6 cellular contexts compared by ENCODE assay signal in genomic region chr20:25982701-25983100, GRCh38.
DNase-seq lines count a peak whose midpoint lies in the region; ATAC-seq lines count a peak whose summit lies in the region.
"Not testable (repeated sequence)": the region's sequence is repeated elsewhere in the genome, so short reads cannot be mapped to it uniquely, and the experiment has no call there.

No MANE protein-coding gene starts in this region.

- H3K27ac Mint-ChIP-seq in CD8-positive, alpha-beta memory T cell, result peak overlapping the region in 6 of 8 donors; percentile 25 to 88 (median 74)
- peak overlapping the region; percentile 3 for H3K27ac Mint-ChIP-seq in activated CD4-positive, alpha-beta memory T cell treated with anti-CD3 and anti-CD28 coated beads for 36 hours
- H3K27ac Mint-ChIP-seq in activated T-cell treated with anti-CD3 and anti-CD28 coated beads, Interleukin-2, amount 50 U/mL, for 72 hours, result peak overlapping the region; percentile 24
- H3K27ac Mint-ChIP-seq in immature natural killer cell, result peak overlapping the region; percentile 90 to 95 (median 91)
- H3K27ac Mint-ChIP-seq in stimulated activated effector memory CD8-positive, alpha-beta T cell treated with anti-CD3 and anti-CD28 coated beads, Interleukin-12 subunit alpha, Interleukin-12 subunit beta, amount 100 ng/mL, for 72 hours, result peak overlapping the region; percentile 26

- not testable (repeated sequence) for H3K27me3 Mint-ChIP-seq in CD8-positive, alpha-beta memory T cell; activated CD4-positive, alpha-beta memory T cell treated with anti-CD3 and anti-CD28 coated beads for 36 hours
- peaks cover 20% of the 10 kb centered on the region for H3K27me3 Mint-ChIP-seq in activated T-cell treated with anti-CD3 and anti-CD28 coated beads, Interleukin-2, amount 50 U/mL, for 72 hours (ENCODE audit: low read depth)
- peaks cover under 1 to 15% (median 3%) of the 10 kb centered on the region in 3 donors for H3K27me3 Mint-ChIP-seq in immature natural killer cell (ENCODE audit: low read depth in 3 of 3)

- H3K4me3 ChIP-seq in CD8-positive, alpha-beta memory T cell (ENCODE audit: low read length), result not testable (repeated sequence)

- not testable (repeated sequence) for H3K36me3 Mint-ChIP-seq in CD8-positive, alpha-beta memory T cell; activated CD4-positive, alpha-beta memory T cell treated with anti-CD3 and anti-CD28 coated beads for 36 hours; activated T-cell treated with anti-CD3 and anti-CD28 coated beads, Interleukin-2, amount 50 U/mL, for 72 hours (ENCODE audit: insufficient read depth in 2 of 2); immature natural killer cell; stimulated activated effector memory CD8-positive, alpha-beta T cell treated with anti-CD3 and anti-CD28 coated beads, Interleukin-12 subunit alpha, Interleukin-12 subunit beta, amount 100 ng/mL, for 72 hours

- H3K4me1 Mint-ChIP-seq in CD8-positive, alpha-beta memory T cell, result peaks cover 16 to 53% (median 21%) of the 10 kb centered on the region in 3 donors
- H3K4me1 Mint-ChIP-seq in activated CD4-positive, alpha-beta memory T cell treated with anti-CD3 and anti-CD28 coated beads for 36 hours (ENCODE audit: low read depth), result peaks cover 22% of the 10 kb centered on the region
- H3K4me1 Mint-ChIP-seq in activated T-cell treated with anti-CD3 and anti-CD28 coated beads, Interleukin-2, amount 50 U/mL, for 72 hours (ENCODE audit: low read depth), result peaks cover 38% of the 10 kb centered on the region
- H3K4me1 Mint-ChIP-seq in immature natural killer cell, result peaks cover 67 to 89% of the 10 kb centered on the region in 2 donors
- peaks cover 28% of the 10 kb centered on the region for H3K4me1 Mint-ChIP-seq in stimulated activated effector memory CD8-positive, alpha-beta T cell treated with anti-CD3 and anti-CD28 coated beads, Interleukin-12 subunit alpha, Interleukin-12 subunit beta, amount 100 ng/mL, for 72 hours

- ATAC-seq in activated T-cell treated with anti-CD3 and anti-CD28 coated beads, Interleukin-2, amount 50 U/mL, for 72 hours (replicated peaks in 1 of 2); stimulated activated effector memory CD8-positive, alpha-beta T cell treated with anti-CD3 and anti-CD28 coated beads, Interleukin-12 subunit alpha, Interleukin-12 subunit beta, amount 100 ng/mL, for 72 hours: not testable (repeated sequence)

- not testable (repeated sequence) for H3K36me3 ChIP-seq in CD8-positive, alpha-beta memory T cell (ENCODE audit: insufficient read depth, low read length)

- not testable (repeated sequence) for H3K9me3 Mint-ChIP-seq in CD8-positive, alpha-beta memory T cell; activated CD4-positive, alpha-beta memory T cell treated with anti-CD3 and anti-CD28 coated beads for 36 hours; activated T-cell treated with anti-CD3 and anti-CD28 coated beads, Interleukin-2, amount 50 U/mL, for 72 hours; immature natural killer cell; stimulated activated effector memory CD8-positive, alpha-beta T cell treated with anti-CD3 and anti-CD28 coated beads, Interleukin-12 subunit alpha, Interleukin-12 subunit beta, amount 100 ng/mL, for 72 hours

- POLR2A ChIA-PET in CD8-positive, alpha-beta memory T cell (lab: Charles Lee); activated CD4-positive, alpha-beta memory T cell treated with anti-CD3 and anti-CD28 coated beads for 36 hours (lab: Charles Lee): not testable (repeated sequence)

- H3K27ac ChIP-seq in CD8-positive, alpha-beta memory T cell (ENCODE audit: low read depth, low read length), result not testable (repeated sequence)

- H3K27me3 ChIP-seq in CD8-positive, alpha-beta memory T cell (ENCODE audit: insufficient read depth, low read length, poor library complexity, severe bottlenecking), result not testable (repeated sequence)

- intact Hi-C loops in activated CD4-positive, alpha-beta memory T cell treated with anti-CD3 and anti-CD28 coated beads for 36 hours (cut with micrococcal nuclease), result loop anchor here (1.0 kb wide), 1 partner anchor 15 kb away; no protein-coding TSS in a partner anchor

- H3K9me3 ChIP-seq in CD8-positive, alpha-beta memory T cell (ENCODE audit: low read length), result not testable (repeated sequence)

- not testable (repeated sequence) for H3K4me1 ChIP-seq in CD8-positive, alpha-beta memory T cell (ENCODE audit: insufficient read depth, low read length)

- peak in 1 of 5 donors; percentile 5 for DNase-seq in CD8-positive, alpha-beta memory T cell
- not testable (repeated sequence) for DNase-seq in activated CD4-positive, alpha-beta memory T cell treated with anti-CD3 and anti-CD28 coated beads for 36 hours; activated T-cell treated with anti-CD3 and anti-CD28 coated beads, Interleukin-2, amount 50 U/mL, for 72 hours; stimulated activated effector memory CD8-positive, alpha-beta T cell treated with anti-CD3 and anti-CD28 coated beads, Interleukin-12 subunit alpha, Interleukin-12 subunit beta, amount 100 ng/mL, for 72 hours (ENCODE audit: low spot score in 2 of 2)
- peak; percentile 7 for DNase-seq in amniotic epithelial cell (ENCODE audit: low read depth)
- DNase-seq in immature natural killer cell, result peak; percentile 63 to 72 (median 70)

- peak overlapping the region in 1 of 7 donors; percentile 32 for H3K4me3 Mint-ChIP-seq in CD8-positive, alpha-beta memory T cell
- H3K4me3 Mint-ChIP-seq in activated CD4-positive, alpha-beta memory T cell treated with anti-CD3 and anti-CD28 coated beads for 36 hours; stimulated activated effector memory CD8-positive, alpha-beta T cell treated with anti-CD3 and anti-CD28 coated beads, Interleukin-12 subunit alpha, Interleukin-12 subunit beta, amount 100 ng/mL, for 72 hours: not testable (repeated sequence)
- H3K4me3 Mint-ChIP-seq in activated T-cell treated with anti-CD3 and anti-CD28 coated beads, Interleukin-2, amount 50 U/mL, for 72 hours, result peak overlapping the region in 1 of 2 donors; percentile 13
- peak overlapping the region; percentile 63 to 89 (median 68) for H3K4me3 Mint-ChIP-seq in immature natural killer cell

- CTCF ChIA-PET in CD8-positive, alpha-beta memory T cell (lab: Charles Lee); activated CD4-positive, alpha-beta memory T cell treated with anti-CD3 and anti-CD28 coated beads for 36 hours (lab: Charles Lee): not testable (repeated sequence)

Comparison
In these comparisons a context has a peak if more than half of its experiments do, and no peak if none do; other contexts are left out.
1. H3K27ac Mint-ChIP-seq: peak in every context shown above with its lines; median percentile 91 in immature natural killer cell; 74 in CD8-positive, alpha-beta memory T cell; 26 in stimulated activated effector memory CD8-positive, alpha-beta T cell treated with anti-CD3 and anti-CD28 coated beads, Interleukin-12 subunit alpha, Interleukin-12 subunit beta, amount 100 ng/mL, for 72 hours; 24 in activated T-cell treated with anti-CD3 and anti-CD28 coated beads, Interleukin-2, amount 50 U/mL, for 72 hours; 3 in activated CD4-positive, alpha-beta memory T cell treated with anti-CD3 and anti-CD28 coated beads for 36 hours.